In the genomic region with DNA sequence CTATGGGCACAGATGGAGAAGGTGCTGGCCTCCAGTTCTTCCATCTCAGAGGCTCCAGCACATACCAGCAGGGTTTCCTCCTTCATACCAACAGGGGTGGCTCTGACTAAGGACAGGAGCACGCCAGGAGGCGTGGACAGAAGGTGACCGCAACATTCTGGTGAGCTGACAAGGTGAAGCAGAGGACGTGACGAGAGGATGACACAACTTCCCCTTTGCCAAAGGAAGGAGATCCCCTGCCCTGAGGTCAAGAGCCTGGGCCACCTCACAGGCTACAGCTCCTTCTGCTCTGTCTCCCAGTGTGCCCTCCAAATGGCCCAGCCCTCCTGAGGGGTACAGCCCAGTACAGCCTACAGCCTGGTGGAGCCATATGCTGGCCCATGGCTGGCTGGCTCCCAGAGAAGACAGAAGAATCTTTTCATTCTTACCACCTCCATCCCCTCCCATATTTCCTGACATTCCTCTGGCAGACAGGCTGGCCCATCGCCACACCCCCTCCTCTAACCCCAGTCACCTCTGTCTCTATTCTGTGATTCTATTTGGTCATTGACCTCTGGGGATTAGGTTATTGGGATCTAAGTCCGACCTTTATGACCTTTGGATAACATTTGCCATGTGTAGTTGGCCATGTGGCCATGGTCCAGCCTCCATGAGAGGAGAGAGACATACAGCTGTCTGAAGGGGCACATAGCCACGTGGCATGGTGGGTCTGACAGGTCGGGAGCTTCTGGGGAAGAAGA, we compare ENCODE assay signal across 12 cellular contexts. TPM values are rescaled to one million over a fixed set of nuclear protein-coding genes. Genes with fewer than 3 reads are reported as not detected.
DNase-seq lines count a peak whose midpoint lies in the region; ATAC-seq and TF ChIP-seq lines count a peak whose summit lies in the region.
"Had no signal": no experiment of that assay in that cellular context is flagged by ENCODE, and none has a peak within 500 bp of the region (broad histone marks: within the 10 kb centered on the region; RNA-seq: fewer than 3 reads in every experiment).

No MANE protein-coding gene starts in this region.

- H3K27ac Mint-ChIP-seq in activated T-helper 17 cell treated with anti-CD3 and anti-CD28 coated beads, Interleukin-2, amount 50 U/mL, for 72 hours: peak overlapping the region; percentile 24
- H3K27ac Mint-ChIP-seq in H9: no peak overlapping the region; a peak in 1 of 7 replicates

- H3K23ac ChIP-seq in neuronal stem cell (ENCODE audit: low read depth, low read length, poor library complexity) (no peak overlapping the region), H9 (ENCODE audit: insufficient read length, low read depth, low read length) (no peak overlapping the region)

- H4K5ac ChIP-seq in H9 (ENCODE audit: insufficient read length, low read depth, low read length): no peak overlapping the region

- no peaks in the 10 kb centered on the region for H3K9me3 ChIP-seq in neuronal stem cell (replicated peaks in 1 of 2; ENCODE audit: control insufficient read depth in 2 of 2, insufficient read depth in 1 of 2, low read depth in 1 of 2, low read length in 2 of 2)
- H3K9me3 ChIP-seq in H9 (ENCODE audit: control insufficient read depth, low read depth, low read length): no peaks in the 10 kb centered on the region
- H3K9me3 ChIP-seq: adrenal gland had no signal

- H3K36me3 Mint-ChIP-seq in activated T-helper 17 cell treated with anti-CD3 and anti-CD28 coated beads, Interleukin-2, amount 50 U/mL, for 72 hours (ENCODE audit: low read depth): no peaks in the 10 kb centered on the region
- no peaks in the 10 kb centered on the region for H3K36me3 Mint-ChIP-seq in H9 (ENCODE audit: insufficient read depth in 1 of 3, low read depth in 3 of 3)

- H3K4me3 Mint-ChIP-seq in activated T-helper 17 cell treated with anti-CD3 and anti-CD28 coated beads, Interleukin-2, amount 50 U/mL, for 72 hours: peak overlapping the region; percentile 22
- H3K4me3 Mint-ChIP-seq in H9: no peak overlapping the region

- H3K4me1 Mint-ChIP-seq in activated T-helper 17 cell treated with anti-CD3 and anti-CD28 coated beads, Interleukin-2, amount 50 U/mL, for 72 hours: peaks cover 22% of the 10 kb centered on the region
- H3K4me1 Mint-ChIP-seq in H9: peaks cover 21 to 35% of the 10 kb centered on the region in 2 experiments

- H2BK120ac ChIP-seq in neuronal stem cell (ENCODE audit: low read depth, low read length): no peak overlapping the region
- H2BK120ac ChIP-seq in H9 (ENCODE audit: low read depth, low read length, poor library complexity, severe bottlenecking): no peak overlapping the region

- H3K79me1 ChIP-seq in neuronal stem cell (ENCODE audit: low read depth, low read length) (no peaks in the 10 kb centered on the region), H9 (ENCODE audit: insufficient read depth, low read depth, low read length, poor library complexity, severe bottlenecking) (no peaks in the 10 kb centered on the region)

- H3K4me2 ChIP-seq in neuronal stem cell (ENCODE audit: insufficient read depth, low read length, poor library complexity, severe bottlenecking): no peak overlapping the region
- H3K4me2 ChIP-seq in H9 (ENCODE audit: insufficient read depth, insufficient read length, low read length): no peak overlapping the region

- H3K4me1 ChIP-seq in neuronal stem cell (ENCODE audit: control insufficient read depth in 2 of 2, insufficient read depth in 1 of 2, low read depth in 1 of 2, low read length in 2 of 2): peaks cover 0 to 14% of the 10 kb centered on the region in 2 donors
- no peaks in the 10 kb centered on the region for H3K4me1 ChIP-seq in H9 (ENCODE audit: insufficient read depth, low read length)

- H3K79me2 ChIP-seq in H9 (ENCODE audit: insufficient read depth, low read length): no peaks in the 10 kb centered on the region

- H3K27me3 Mint-ChIP-seq in activated T-helper 17 cell treated with anti-CD3 and anti-CD28 coated beads, Interleukin-2, amount 50 U/mL, for 72 hours: no peaks in the 10 kb centered on the region
- H3K27me3 Mint-ChIP-seq in H9 (ENCODE audit: low read depth): peaks cover 5% of the 10 kb centered on the region

- TF ChIP-seq CTCF in H9 (conservative IDR thresholded peaks at IDR 0.05): no peak

- H3K14ac ChIP-seq in neuronal stem cell (ENCODE audit: low read length) (no peak overlapping the region), H9 (ENCODE audit: insufficient read depth, low read length) (no peak overlapping the region; the same call in 1 of the 2 replicates)

- H2BK12ac ChIP-seq in neuronal stem cell (ENCODE audit: low read length) (no peak overlapping the region), H9 (ENCODE audit: insufficient read length, low read depth, low read length) (no peak overlapping the region)

- no peak overlapping the region for H3K9ac ChIP-seq in neuronal stem cell (ENCODE audit: low read depth, low read length, poor library complexity)
- H3K9ac ChIP-seq in H9 (ENCODE audit: extremely low read depth, insufficient read length, low read length): no peak overlapping the region

- H2BK20ac ChIP-seq in H9 (ENCODE audit: low read depth, low read length, poor library complexity, severe bottlenecking): no peak overlapping the region

- H3K23me2 ChIP-seq in H9 (ENCODE audit: insufficient read length, low read depth, low read length, poor library complexity, severe bottlenecking): no peaks in the 10 kb centered on the region

- H2BK15ac ChIP-seq in neuronal stem cell (ENCODE audit: low read length) (no peak overlapping the region), H9 (ENCODE audit: low read depth, low read length) (no peak overlapping the region)

- H3K4ac ChIP-seq in neuronal stem cell (ENCODE audit: low read length): no peak overlapping the region
- H3K4ac ChIP-seq in H9 (ENCODE audit: low read depth, low read length): no peak overlapping the region

- H2AFZ ChIP-seq in neuronal stem cell (ENCODE audit: low read length): no peak overlapping the region
- H2AFZ ChIP-seq in H9 (ENCODE audit: low read length): no peak overlapping the region

- no CpG with 5 or more reads among the region's 9 CpGs for WGBS in neuronal stem cell (ENCODE audit: extremely low coverage in 2 of 2, insufficient read length in 2 of 2, insufficient replicate concordance in 1 of 2), 2 donors
- WGBS in H9 (ENCODE audit: extremely low coverage, insufficient read length, low lambda C conversion rate): no CpG with 5 or more reads among the region's 9 CpGs

- no peak overlapping the region for H3K56ac ChIP-seq in H9 (ENCODE audit: insufficient read length, low read depth, low read length)

- no peak overlapping the region for H4K8ac ChIP-seq in neuronal stem cell (ENCODE audit: low read depth, low read length)
- H4K8ac ChIP-seq in H9 (replicated peaks; ENCODE audit: insufficient read length, low read depth, low read length): no peak overlapping the region

- no peak overlapping the region for H3K4me3 ChIP-seq in neuronal stem cell (ENCODE audit: low read length in 2 of 2)
- H3K4me3 ChIP-seq: adrenal gland had no signal

- H2BK5ac ChIP-seq in neuronal stem cell (ENCODE audit: low read length) (no peak overlapping the region), H9 (ENCODE audit: insufficient read length, low read length) (no peak overlapping the region)

- H2AK5ac ChIP-seq in neuronal stem cell (ENCODE audit: low read depth, low read length) (no peak overlapping the region), H9 (ENCODE audit: insufficient read length, low read length) (no peak overlapping the region)

- H3K27ac ChIP-seq in neuronal stem cell (replicated peaks; ENCODE audit: low read length) (no peak overlapping the region), H9 (ENCODE audit: insufficient read length, low read depth, low read length) (no peak overlapping the region)
- H3K27ac ChIP-seq: adrenal gland had no signal

- peak; percentile 51 for ATAC-seq in GM18520 (IDR thresholded peaks at IDR 0.05; ENCODE audit: unreplicated experiment)
- ATAC-seq in activated T-helper 17 cell treated with anti-CD3 and anti-CD28 coated beads, Interleukin-2, amount 50 U/mL, for 72 hours (replicated peaks): peak; percentile 49
- no peak for ATAC-seq in HG03135 (IDR thresholded peaks at IDR 0.05; ENCODE audit: unreplicated experiment)
- ATAC-seq in HG03439 (IDR thresholded peaks at IDR 0.05; ENCODE audit: unreplicated experiment): no peak

- H4K91ac ChIP-seq in neuronal stem cell (ENCODE audit: low read depth, low read length, poor library complexity): no peak overlapping the region
- no peak overlapping the region for H4K91ac ChIP-seq in H9 (ENCODE audit: insufficient read length, low read depth, low read length)

- H3K9me3 Mint-ChIP-seq in activated T-helper 17 cell treated with anti-CD3 and anti-CD28 coated beads, Interleukin-2, amount 50 U/mL, for 72 hours: no peaks in the 10 kb centered on the region
- no peaks in the 10 kb centered on the region for H3K9me3 Mint-ChIP-seq in H9

- H3K18ac ChIP-seq in neuronal stem cell (ENCODE audit: low read length): peak overlapping the region; percentile 40
- H3K18ac ChIP-seq in H9 (ENCODE audit: insufficient read length, low read depth, low read length): no peak overlapping the region

- DNase-seq in HPDE6-E6E7 (ENCODE audit: extremely low spot score) (peak; percentile 94), neuronal stem cell (ENCODE audit: low spot score) (no peak), H9 (no peak), NCI-H526 (lab: John Stamatoyannopoulos, UW) (no peak)
- DNase-seq: activated CD4-positive, alpha-beta T cell treated with anti-CD3 and anti-CD28 coated beads for 48 hours; left cardiac atrium; retina had no signal

- no peak overlapping the region for H3T11ph ChIP-seq in H9 (ENCODE audit: low read length)

- H3K36me3 ChIP-seq in neuronal stem cell (replicated peaks in 1 of 2; ENCODE audit: control insufficient read depth in 2 of 2, insufficient read depth in 2 of 2, low read length in 2 of 2): no peaks in the 10 kb centered on the region
- H3K36me3 ChIP-seq: adrenal gland had no signal

- no peaks in the 10 kb centered on the region for H4K20me1 ChIP-seq in H9 (ENCODE audit: control insufficient read depth, insufficient read depth, insufficient read length)

- H3K27me3 ChIP-seq in neuronal stem cell (ENCODE audit: control insufficient read depth in 3 of 3, insufficient read depth in 3 of 3, low read depth in 1 of 3, low read length in 3 of 3) (peaks cover 0 to 3% (median 0%) of the 10 kb centered on the region in 3 experiments), H9 (ENCODE audit: insufficient read depth, low read length) (no peaks in the 10 kb centered on the region)
- H3K27me3 ChIP-seq: adrenal gland had no signal

RNA-seq across cellular contexts. Expression of a gene that starts 5.1 kb away (rescaled TPM):
- total RNA-seq in activated T-helper 17 cell treated with anti-CD3 and anti-CD28 coated beads, Interleukin-2, amount 50 U/mL, for 72 hours: 10 to 100 TPM in 1 of 2 donors, 1 to 10 TPM in 1; 7.2 to 11.9 TPM
- 0.15 TPM for polyA plus RNA-seq in neuronal stem cell (2013, experiment 1 of 2)
- 0.11 TPM for polyA plus RNA-seq in neuronal stem cell (2013, experiment 2 of 2)
- total RNA-seq in H9 (2021): 0.26 and 0.28 TPM in 2 replicates

RNA-seq across cellular contexts. Expression of a gene that starts 17.9 kb away (rescaled TPM):
- total RNA-seq in activated T-helper 17 cell treated with anti-CD3 and anti-CD28 coated beads, Interleukin-2, amount 50 U/mL, for 72 hours: 10 to 100 TPM; 16.1 to 17.1 TPM
- 1.4 TPM for polyA plus RNA-seq in neuronal stem cell (2013, experiment 1 of 2)
- polyA plus RNA-seq in neuronal stem cell (2013, experiment 2 of 2): 1.1 TPM
- 0.26 and 0.35 TPM in 2 replicates for total RNA-seq in H9 (2021)

RNA-seq across cellular contexts. Expression of a gene that starts 47.3 kb away (rescaled TPM):
- 1 to 10 TPM; 2.4 to 9.7 TPM for total RNA-seq in activated T-helper 17 cell treated with anti-CD3 and anti-CD28 coated beads, Interleukin-2, amount 50 U/mL, for 72 hours
- polyA plus RNA-seq in neuronal stem cell (2013, experiment 1 of 2): not detected
- polyA plus RNA-seq in neuronal stem cell (2013, experiment 2 of 2): not detected
- total RNA-seq in H9 (2021): not detected in 2 replicates

Comparison
In these comparisons a context has a peak if more than half of its experiments do, and no peak if none do; other contexts are left out.
1. ATAC-seq: peak in GM18520 (single experiment) and activated T-helper 17 cell treated with anti-CD3 and anti-CD28 coated beads, Interleukin-2, amount 50 U/mL, for 72 hours (single experiment); none in HG03135 (single experiment) and HG03439 (single experiment).
2. RNA of a gene that starts 17.9 kb away (total RNA-seq): 16.1 to 17.1 TPM in activated T-helper 17 cell treated with anti-CD3 and anti-CD28 coated beads, Interleukin-2, amount 50 U/mL, for 72 hours; 0.26 to 0.35 TPM in H9; every median in the first group is over 10 times any median in the second.